In the genomic region with DNA sequence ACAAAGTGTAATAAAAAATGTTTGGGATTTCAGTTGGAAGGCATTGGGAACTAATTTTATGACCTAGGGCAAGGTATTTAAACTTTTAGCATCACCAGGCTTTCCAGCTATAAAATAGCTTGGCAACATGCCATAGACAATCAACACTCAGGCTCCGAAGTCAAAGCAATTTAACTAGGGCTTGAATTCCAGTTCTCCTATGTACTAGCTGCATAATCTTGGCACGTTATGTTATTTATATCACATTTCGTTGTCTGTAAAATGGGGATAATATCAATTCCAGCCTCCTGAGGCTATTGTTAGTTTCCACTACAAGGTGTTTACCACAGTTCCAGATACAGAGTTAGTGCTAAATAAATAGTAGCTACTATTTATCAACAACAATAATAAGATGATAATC, we compare ENCODE assay signal across 15 cellular contexts.
DNase-seq lines count a peak whose midpoint lies in the region; ATAC-seq and TF ChIP-seq lines count a peak whose summit lies in the region.
"Had no signal": no experiment of that assay in that cellular context is flagged by ENCODE, and none has a peak within 500 bp of the region (broad histone marks: within the 10 kb centered on the region; RNA-seq: fewer than 3 reads in every experiment).

No MANE protein-coding gene starts in this region.

- H3K9me3 ChIP-seq in SU-DHL-6 (ENCODE audit: insufficient read depth, low read length): no peaks in the 10 kb centered on the region

- H2AFZ ChIP-seq in SU-DHL-6 (ENCODE audit: low read depth, low read length, severe bottlenecking): peak overlapping the region; percentile 43
- H2AFZ ChIP-seq: GM23338 had no signal

- H3K27me3 ChIP-seq in SU-DHL-6 (ENCODE audit: low read length): no peaks in the 10 kb centered on the region

- H3K79me2 ChIP-seq in SU-DHL-6 (ENCODE audit: insufficient read depth, low read length): peaks cover 6% of the 10 kb centered on the region; the same call in 1 of the 2 replicates

- no peak for TF ChIP-seq CTCF in SU-DHL-6 (IDR thresholded peaks at IDR 0.05; ENCODE audit: insufficient read depth, low read length, poor library complexity, severe bottlenecking)

- H3K4me3 ChIP-seq in SU-DHL-6 (ENCODE audit: insufficient read depth, low read length, poor library complexity, severe bottlenecking): no peak overlapping the region
- H3K4me3 ChIP-seq: BLaER1 treated with 17β-estradiol and CSF1 and Interleukin-3, amounts not matched to agents 10 nM and 100 nM; GM23338 had no signal

- H3F3A ChIP-seq in SU-DHL-6 (ENCODE audit: insufficient read depth): peaks cover 49% of the 10 kb centered on the region

- intact Hi-C loops in left cardiac atrium (cut with DNase I): loop anchor here in 1 of 2 donors (10.0 kb wide), 1 partner anchor 202 kb away; no protein-coding TSS in a partner anchor

- peak overlapping the region; percentile 100 for H3K27ac ChIP-seq in SU-DHL-6 (ENCODE audit: low read depth, low read length)
- H3K27ac ChIP-seq: BLaER1 treated with 17β-estradiol and CSF1 and Interleukin-3, amounts not matched to agents 10 nM and 100 nM had no signal

- H4K20me1 ChIP-seq in SU-DHL-6 (ENCODE audit: low read depth, low read length): no peaks in the 10 kb centered on the region
- H4K20me1 ChIP-seq: BLaER1 treated with 17β-estradiol and CSF1 and Interleukin-3, amounts not matched to agents 10 nM and 100 nM had no signal

- DNase-seq in NCI-H510A treated with DMSO at 0.1 percent for 48 hours (lab: John Stamatoyannopoulos, UW) (peak; percentile 7), NCI-H510A (lab: John Stamatoyannopoulos, UW) (no peak), HEK293T (ENCODE audit: extremely low spot score) (no peak), left cardiac atrium (no peak), NCI-H1105 (lab: John Stamatoyannopoulos, UW) (no peak)
- DNase-seq in stimulated activated naive CD4-positive, alpha-beta T cell (lab: John Stamatoyannopoulos, UW): no peak
- DNase-seq: ACHN; CD4-positive, CD25-positive, alpha-beta regulatory T cell; DMS79; EL; H7; IMR-90 had no signal

- ATAC-seq in left cardiac atrium: no peak
- ATAC-seq: GM23338 had no signal

- no peaks in the 10 kb centered on the region for H3K36me3 ChIP-seq in SU-DHL-6 (ENCODE audit: low read length)
- H3K36me3 ChIP-seq: BLaER1 treated with 17β-estradiol and CSF1 and Interleukin-3, amounts not matched to agents 10 nM and 100 nM had no signal

- no peaks in the 10 kb centered on the region for H3K9me2 ChIP-seq in SU-DHL-6 (replicated peaks; ENCODE audit: insufficient read depth, low read length)

- CTCF ChIA-PET in HEK293T (lab: Yijun Ruan, JAX): interaction anchor here (0.6 kb wide), 1 partner anchor 302 kb away, joined by 3 read pairs; no protein-coding TSS in a partner anchor

- peak overlapping the region; percentile 78 for H3K9ac ChIP-seq in SU-DHL-6 (ENCODE audit: low read length)
- H3K9ac ChIP-seq: BLaER1 treated with 17β-estradiol and CSF1 and Interleukin-3, amounts not matched to agents 10 nM and 100 nM had no signal

- POLR2A ChIA-PET in HEK293T (lab: Yijun Ruan, JAX): no interaction called here

- H3K4me2 ChIP-seq in SU-DHL-6 (ENCODE audit: low read depth, low read length, poor library complexity, severe bottlenecking): peak overlapping the region; percentile 87
- H3K4me2 ChIP-seq: BLaER1 treated with 17β-estradiol and CSF1 and Interleukin-3, amounts not matched to agents 10 nM and 100 nM; GM23338 had no signal

TF ChIP-seq in HEK293T, 16 proteins besides CTCF, POLR2A, EP300 and RAD21:
- TF ChIP-seq, protein P1, sequence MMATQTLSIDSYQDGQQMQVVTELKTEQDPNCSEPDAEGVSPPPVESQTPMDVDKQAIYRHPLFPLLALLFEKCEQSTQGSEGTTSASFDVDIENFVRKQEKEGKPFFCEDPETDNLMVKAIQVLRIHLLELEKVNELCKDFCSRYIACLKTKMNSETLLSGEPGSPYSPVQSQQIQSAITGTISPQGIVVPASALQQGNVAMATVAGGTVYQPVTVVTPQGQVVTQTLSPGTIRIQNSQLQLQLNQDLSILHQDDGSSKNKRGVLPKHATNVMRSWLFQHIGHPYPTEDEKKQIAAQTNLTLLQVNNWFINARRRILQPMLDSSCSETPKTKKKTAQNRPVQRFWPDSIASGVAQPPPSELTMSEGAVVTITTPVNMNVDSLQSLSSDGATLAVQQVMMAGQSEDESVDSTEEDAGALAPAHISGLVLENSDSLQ (IDR thresholded peaks at IDR 0.05): peak; percentile 19; the same call in 1 of the 2 replicates
- TF ChIP-seq ARNT (IDR thresholded peaks at IDR 0.05): no peak
- TF ChIP-seq FOXM1 (IDR thresholded peaks at IDR 0.05; ENCODE audit: borderline replicate concordance): no peak
- no peak for TF ChIP-seq FOXK2 (IDR thresholded peaks at IDR 0.05)
- no peak for TF ChIP-seq SUZ12 (IDR thresholded peaks at IDR 0.05)
TF ChIP-seq in HEK293T: peak in this region for 1.
